ENCODE assay signal across 25 cellular contexts in the genomic region with DNA sequence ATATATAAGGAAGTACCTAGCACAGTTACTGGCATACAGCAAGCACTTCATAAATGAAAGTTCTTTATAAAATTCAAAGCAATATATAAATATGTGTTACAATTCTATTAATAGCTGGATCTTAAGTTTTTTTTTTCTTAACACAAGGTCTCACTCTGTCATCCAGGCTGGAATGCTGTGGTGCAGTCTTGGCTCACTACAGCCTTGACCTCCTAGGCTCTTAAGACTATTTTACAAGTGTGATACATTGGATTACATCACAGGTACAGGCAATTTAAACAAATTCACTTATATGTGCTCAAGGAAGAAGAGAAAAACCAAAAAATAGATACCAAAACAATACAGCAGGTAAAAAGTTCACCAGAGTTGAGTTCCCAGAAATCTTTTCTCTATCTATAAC.
DNase-seq lines count a peak whose midpoint lies in the region; ATAC-seq and TF ChIP-seq lines count a peak whose summit lies in the region.
"Had no signal": no experiment of that assay in that cellular context is flagged by ENCODE, and none has a peak within 500 bp of the region (broad histone marks: within the 10 kb centered on the region; RNA-seq: fewer than 3 reads in every experiment).

No MANE protein-coding gene starts in this region.

- H3K4me3 ChIP-seq in GM23338 (no peak overlapping the region), fibroblast of the aortic adventitia (ENCODE audit: low read depth, low read length) (no peak overlapping the region), transverse colon (no peak overlapping the region)
- H3K4me3 ChIP-seq: heart right ventricle, sigmoid colon, uterus had no signal

- no peaks in the 10 kb centered on the region for H3F3A ChIP-seq in GM23338 (replicated peaks; ENCODE audit: low read depth)

- H3K27me3 ChIP-seq in GM23338 (ENCODE audit: insufficient read depth) (no peaks in the 10 kb centered on the region), transverse colon (no peaks in the 10 kb centered on the region)
- H3K27me3 ChIP-seq: heart right ventricle, sigmoid colon, uterus had no signal

- no peak for DNase-seq in GM23338 (ENCODE audit: low spot score)
- DNase-seq in astrocyte of the hippocampus (ENCODE audit: low read depth, low spot score) = peak; percentile 50
- peak; percentile 57 for DNase-seq in fibroblast of the aortic adventitia (ENCODE audit: low read depth)
- DNase-seq in transverse colon = no peak
- no peak for DNase-seq in NCI-H510A treated with DMSO at 0.1 percent for 48 hours (lab: John Stamatoyannopoulos, UW)
- no peak for DNase-seq in globus pallidus (ENCODE audit: low spot score)
- DNase-seq: activated B cell treated with CpG ODN at 0.5 μM for 24 hours; activated CD8-positive, alpha-beta T cell treated with anti-CD3 and anti-CD28 coated beads for 36 hours; activated T-cell treated with anti-CD3 and anti-CD28 coated beads, Interleukin-2, amount 50 U/mL, for 1 hour; amygdala; CD8-positive, alpha-beta memory T cell; cerebellar nuclear complex; effector memory CD4-positive, alpha-beta T cell; heart right ventricle; natural killer cell; NCI-H1092 treated with DMSO at 0.1 percent for 48 hours; NCI-H2029 treated with DMSO at 0.1 percent for 48 hours; NCI-H446; SHP77; sigmoid colon; T1000; uterus had no signal

- intact Hi-C loops in transverse colon (cut with DNase I; ENCODE audit: low total_unique reads) = no loop called here

- H4K20me1 ChIP-seq in GM23338 (replicated peaks; ENCODE audit: insufficient read depth) = peaks cover 10% of the 10 kb centered on the region; the same call in 1 of the 2 replicates

- in situ Hi-C loops in transverse colon (cut with MboI; ENCODE audit: low pct_ligation_motif_present in 1 of 4, low pct_unique_long_range_greater_than_20kb in 1 of 4, low sequenced_read_pairs in 3 of 4) = no loop called here

- no peaks in the 10 kb centered on the region for H3K36me3 ChIP-seq in GM23338 (ENCODE audit: insufficient read depth)
- peaks cover 0 to 21% (median 7%) of the 10 kb centered on the region in 4 donors for H3K36me3 ChIP-seq in transverse colon
- H3K36me3 ChIP-seq: uterus had no signal

- no peaks in the 10 kb centered on the region for H3K36me3 Mint-ChIP-seq in GM23338 (ENCODE audit: low read depth)

- TF ChIP-seq CTCF in GM23338 (conservative IDR thresholded peaks at IDR 0.05; ENCODE audit: low read depth in 2 of 2) (no peak), fibroblast of the aortic adventitia (IDR thresholded peaks at IDR 0.05; ENCODE audit: insufficient read depth, low read length) (no peak), transverse colon (IDR thresholded peaks at IDR 0.05) (no peak)

- H3K9me3 Mint-ChIP-seq in GM23338 = no peaks in the 10 kb centered on the region
- H3K9me3 Mint-ChIP-seq: activated B cell treated with CpG ODN at 0.5 μM for 24 hours; activated CD8-positive, alpha-beta T cell treated with anti-CD3 and anti-CD28 coated beads for 36 hours; CD8-positive, alpha-beta memory T cell; natural killer cell had no signal

- TF ChIP-seq POLR2A in transverse colon (IDR thresholded peaks at IDR 0.05) = no peak

- no peak overlapping the region for H3K4me2 ChIP-seq in GM23338

- no peaks in the 10 kb centered on the region for H3K4me1 Mint-ChIP-seq in GM23338
- H3K4me1 Mint-ChIP-seq: activated B cell treated with CpG ODN at 0.5 μM for 24 hours, natural killer cell had no signal

- H3K27me3 Mint-ChIP-seq in GM23338 (ENCODE audit: insufficient read depth, low read depth, poor library complexity) = peaks cover 2% of the 10 kb centered on the region
- H3K27me3 Mint-ChIP-seq: activated B cell treated with CpG ODN at 0.5 μM for 24 hours; activated CD8-positive, alpha-beta T cell treated with anti-CD3 and anti-CD28 coated beads for 36 hours; CD8-positive, alpha-beta memory T cell had no signal

- no peaks in the 10 kb centered on the region for H3K79me2 ChIP-seq in GM23338 (replicated peaks; ENCODE audit: insufficient read depth)

- H3K9me3 ChIP-seq in transverse colon = no peaks in the 10 kb centered on the region
- H3K9me3 ChIP-seq: heart right ventricle, sigmoid colon, uterus had no signal

- ATAC-seq in GM23338 (no peak), GM19328 (IDR thresholded peaks at IDR 0.05; ENCODE audit: unreplicated experiment) (no peak)
- ATAC-seq: activated CD8-positive, alpha-beta T cell treated with anti-CD3 and anti-CD28 coated beads for 36 hours; esophagus mucosa; heart right ventricle; left lobe of liver; natural killer cell had no signal

- peak overlapping the region; percentile 29; the same call in 1 of the 2 replicates for H3K27ac Mint-ChIP-seq in GM23338
- H3K27ac Mint-ChIP-seq: activated B cell treated with CpG ODN at 0.5 μM for 24 hours; activated CD8-positive, alpha-beta T cell treated with anti-CD3 and anti-CD28 coated beads for 36 hours; CD8-positive, alpha-beta memory T cell; natural killer cell had no signal

- H3K4me3 Mint-ChIP-seq in GM23338 = no peak overlapping the region
- H3K4me3 Mint-ChIP-seq: activated B cell treated with CpG ODN at 0.5 μM for 24 hours; activated CD8-positive, alpha-beta T cell treated with anti-CD3 and anti-CD28 coated beads for 36 hours; CD8-positive, alpha-beta memory T cell; natural killer cell had no signal

- H3K9me2 ChIP-seq in GM23338 (ENCODE audit: insufficient read depth) = no peaks in the 10 kb centered on the region

- H3K27ac ChIP-seq in GM23338 (ENCODE audit: low read depth) = no peak overlapping the region
- no peak overlapping the region for H3K27ac ChIP-seq in transverse colon
- H3K27ac ChIP-seq: heart right ventricle, sigmoid colon, uterus had no signal

- no peak for TF ChIP-seq EP300 in transverse colon (IDR thresholded peaks at IDR 0.05; ENCODE audit: low read depth)

- no peak overlapping the region for H2AFZ ChIP-seq in GM23338

- no peaks in the 10 kb centered on the region for H3K4me1 ChIP-seq in GM23338 (ENCODE audit: insufficient read depth)
- no peaks in the 10 kb centered on the region for H3K4me1 ChIP-seq in transverse colon
- H3K4me1 ChIP-seq: uterus had no signal

TF ChIP-seq in GM23338, 12 proteins besides CTCF, POLR2A, EP300 and RAD21 (continues in another document):
- TF ChIP-seq EZH2 (IDR thresholded peaks at IDR 0.05; ENCODE audit: low read depth, unreplicated experiment) (no peak), CREB1 (CRISPR knock-in tag; IDR thresholded peaks at IDR 0.05; ENCODE audit: low read depth) (no peak), NANOG (IDR thresholded peaks at IDR 0.05; ENCODE audit: borderline replicate concordance) (no peak), EZH2phosphoT487 (IDR thresholded peaks at IDR 0.05; ENCODE audit: unreplicated experiment) (no peak), ZNF114 (CRISPR knock-in tag; IDR thresholded peaks at IDR 0.05) (no peak), ZNF331 (CRISPR knock-in tag; IDR thresholded peaks at IDR 0.05; ENCODE audit: low read depth) (no peak), JUNB (IDR thresholded peaks at IDR 0.05; ENCODE audit: unreplicated experiment) (no peak), POLR2AphosphoS5 (IDR thresholded peaks at IDR 0.05; ENCODE audit: low read depth) (no peak), REST (IDR thresholded peaks at IDR 0.05; ENCODE audit: unreplicated experiment) (no peak), STAT1 (IDR thresholded peaks at IDR 0.05; ENCODE audit: unreplicated experiment) (no peak)
- TF ChIP-seq, protein P1, sequence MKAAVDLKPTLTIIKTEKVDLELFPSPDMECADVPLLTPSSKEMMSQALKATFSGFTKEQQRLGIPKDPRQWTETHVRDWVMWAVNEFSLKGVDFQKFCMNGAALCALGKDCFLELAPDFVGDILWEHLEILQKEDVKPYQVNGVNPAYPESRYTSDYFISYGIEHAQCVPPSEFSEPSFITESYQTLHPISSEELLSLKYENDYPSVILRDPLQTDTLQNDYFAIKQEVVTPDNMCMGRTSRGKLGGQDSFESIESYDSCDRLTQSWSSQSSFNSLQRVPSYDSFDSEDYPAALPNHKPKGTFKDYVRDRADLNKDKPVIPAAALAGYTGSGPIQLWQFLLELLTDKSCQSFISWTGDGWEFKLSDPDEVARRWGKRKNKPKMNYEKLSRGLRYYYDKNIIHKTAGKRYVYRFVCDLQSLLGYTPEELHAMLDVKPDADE (IDR thresholded peaks at IDR 0.05) = no peak

Comparison
In these comparisons a context has a peak if more than half of its experiments do, and no peak if none do; other contexts are left out.
1. DNase-seq: peak in astrocyte of the hippocampus (single experiment) and fibroblast of the aortic adventitia (single experiment); none in GM23338 (single experiment), transverse colon (single experiment), NCI-H510A treated with DMSO at 0.1 percent for 48 hours (single experiment) and globus pallidus (single experiment).